ENCODE assay signal across 9 cellular contexts in the genomic region with DNA sequence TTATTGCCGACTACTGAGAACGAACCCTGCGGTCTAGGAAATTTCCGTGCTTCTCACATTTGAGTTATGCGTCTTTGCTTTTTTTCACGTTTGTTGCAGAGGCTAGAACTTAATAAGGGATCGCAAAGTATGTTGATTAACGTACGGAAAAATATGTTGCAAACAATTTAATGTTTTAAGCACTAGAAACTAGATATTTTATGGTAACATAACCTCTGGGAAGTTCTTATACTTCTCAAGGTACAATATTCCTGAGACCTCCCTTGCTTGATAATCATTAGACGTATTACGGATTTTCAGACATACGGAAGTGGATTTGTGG. TPM values are rescaled to one million over a fixed set of nuclear protein-coding genes. Genes with fewer than 3 reads are reported as not detected.
A peak's percentile ranks its signal among the peaks of the same experiment; 100 is the strongest.
DNase-seq lines count a peak whose midpoint lies in the region; ATAC-seq, FAIRE-seq and TF ChIP-seq lines count a peak whose summit lies in the region.
"Had no signal": no experiment of that assay in that cellular context is flagged by ENCODE, and none has a peak within 500 bp of the region (broad histone marks: within the 10 kb centered on the region; RNA-seq: fewer than 3 reads in every experiment).

No MANE protein-coding gene starts in this region.

- no peak for FAIRE-seq in kidney (lab: Jason Lieb, UNC)

- H3K36me3 ChIP-seq in kidney (ENCODE audit: control insufficient read depth in 1 of 2, insufficient read depth in 2 of 2, low read length in 2 of 2) (no peaks in the 10 kb centered on the region), stomach (no peaks in the 10 kb centered on the region)

- H3K9me3 ChIP-seq in kidney (ENCODE audit: control insufficient read depth in 1 of 2, low read length in 2 of 2) (peaks cover 0 to 2% of the 10 kb centered on the region in 2 donors), stomach (no peaks in the 10 kb centered on the region)

- H3K27me3 ChIP-seq in stomach: peaks cover 0 to 13% (median 0%) of the 10 kb centered on the region in 3 donors

- intact Hi-C loops in kidney (cut with DNase I): no loop called here
- intact Hi-C loops in stomach (cut with DNase I; ENCODE audit: low total_unique reads): no loop called here

- TF ChIP-seq CTCF in astrocyte of the cerebellum (IDR thresholded peaks at IDR 0.05; ENCODE audit: low read depth, low read length, missing control alignments) (no peak), kidney (IDR thresholded peaks at IDR 0.05; ENCODE audit: borderline replicate concordance, extremely low read depth, insufficient read depth) (no peak), stomach (IDR thresholded peaks at IDR 0.05) (no peak)

- TF ChIP-seq POLR2A in stomach (IDR thresholded peaks at IDR 0.05): no peak

- ATAC-seq in GM18519 (IDR thresholded peaks at IDR 0.05; ENCODE audit: low FRiP score, unreplicated experiment): no peak

- TF ChIP-seq EP300 in stomach (IDR thresholded peaks at IDR 0.05): no peak

- DNase-seq in NCI-H82 (lab: John Stamatoyannopoulos, UW) (peak; percentile 16), NCI-H82 treated with DMSO at 0.1 percent for 48 hours (lab: John Stamatoyannopoulos, UW; ENCODE audit: unreplicated experiment) (no peak), astrocyte of the cerebellum (ENCODE audit: low read depth) (peak; percentile 26), kidney (no peak), stomach (no peak), cerebellum (ENCODE audit: low spot score) (no peak), COLO668 (lab: John Stamatoyannopoulos, UW; ENCODE audit: unreplicated experiment) (no peak)
- DNase-seq: MV-4-11 had no signal

- in situ Hi-C loops in astrocyte of the cerebellum (cut with HindIII; ENCODE audit: low sequenced_read_pairs): no loop called here

- H3K4me3 ChIP-seq in astrocyte of the cerebellum (ENCODE audit: low read depth, low read length) (peak overlapping the region; percentile 61), kidney (ENCODE audit: low read length in 2 of 2) (peak overlapping the region; percentile 31 to 79), stomach (peak overlapping the region; percentile 75 to 81 (median 77))

- H3K4me1 ChIP-seq in kidney (ENCODE audit: control insufficient read depth in 1 of 2, insufficient read depth in 1 of 2, low read depth in 1 of 2, low read length in 2 of 2): peaks cover 0 to 4% of the 10 kb centered on the region in 2 donors
- H3K4me1 ChIP-seq in stomach: peaks cover 0 to 45% (median 25%) of the 10 kb centered on the region in 4 donors

- H3K9ac ChIP-seq in kidney (ENCODE audit: low read length in 2 of 2): no peak overlapping the region

- 19 to 29% (median 26%) methylated on average over 12 of the region's 12 CpGs for WGBS in stomach, 5 donors

- peak overlapping the region; percentile 79 to 87 for H3K27ac ChIP-seq in kidney (ENCODE audit: low read depth in 2 of 2, low read length in 2 of 2)
- peak overlapping the region; percentile 84 to 95 (median 92) for H3K27ac ChIP-seq in stomach

RNA-seq across cellular contexts. Expression of gene PRDM5, which starts 0.6 kb away (rescaled TPM):
- total RNA-seq in kidney: 9.1 TPM
- polyA plus RNA-seq in kidney (ENCODE audit: insufficient read depth, low read depth, low replicate concordance): 2.6 TPM
- 10 to 100 TPM in 4 of 5 donors, 1 to 10 TPM in 1; 1.8 to 64.7 (median 24.9) TPM for total RNA-seq in stomach
- 1 to 10 TPM; 1.5 to 6.1 (median 3.5) TPM for polyA plus RNA-seq in stomach
- total RNA-seq in cerebellum: 29.8 TPM

Comparison
In these comparisons a context has a peak if more than half of its experiments do, and no peak if none do; other contexts are left out.
1. DNase-seq: peak in NCI-H82 (single experiment) and astrocyte of the cerebellum (single experiment); none in NCI-H82 treated with DMSO at 0.1 percent for 48 hours (single experiment), kidney (single experiment), stomach (single experiment), cerebellum (single experiment) and COLO668 (single experiment).
2. Peak in every context shown above with its lines, with median percentiles within 50 percentile points of each other: H3K4me3 ChIP-seq.